16 cellular contexts compared by ENCODE assay signal in the genomic region with DNA sequence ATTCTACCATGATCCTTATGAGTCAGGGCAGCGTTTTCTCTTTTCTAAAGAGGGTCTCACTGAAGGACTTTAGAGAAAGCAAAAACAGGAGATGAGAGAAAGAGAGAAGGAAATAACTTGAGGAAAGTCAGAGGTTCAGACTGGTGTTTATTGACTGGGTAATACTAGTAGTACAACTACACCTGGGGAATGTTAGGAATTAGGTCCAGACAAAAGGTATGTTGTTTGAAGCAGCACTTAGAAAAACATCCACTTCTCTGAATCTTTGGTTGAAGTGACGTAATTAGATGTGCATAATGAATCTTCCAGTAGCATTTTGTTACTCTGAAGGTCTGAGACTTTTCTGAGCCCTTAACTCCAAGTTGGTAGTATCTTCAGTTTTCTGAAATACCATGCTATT.
"Had no signal": no experiment of that assay in that cellular context is flagged by ENCODE, and none has a peak within 500 bp of the region (broad histone marks: within the 10 kb centered on the region; RNA-seq: fewer than 3 reads in every experiment).

No MANE protein-coding gene starts in this region.

- H3K9me3 ChIP-seq: colonic mucosa, lower lobe of right lung, sigmoid colon, stomach, testis had no signal

- H3K27me3 ChIP-seq: colonic mucosa, sigmoid colon, stomach, testis had no signal

- H3K27ac ChIP-seq: colonic mucosa, lower lobe of right lung, sigmoid colon, stomach, testis, VCaP had no signal

- FAIRE-seq: endometrium had no signal

- ATAC-seq: left cardiac atrium had no signal

- DNase-seq: activated CD4-positive, alpha-beta memory T cell treated with anti-CD3 and anti-CD28 coated beads for 36 hours; activated naive CD4-positive, alpha-beta T cell treated with anti-CD3 and anti-CD28 coated beads, Interleukin-2, amount 50 U/mL, for 16 hours; activated T-cell treated with anti-CD3 and anti-CD28 coated beads, Interleukin-2, amount 50 U/mL, for 24 hours; central memory CD4-positive, alpha-beta T cell; colonic mucosa; hippocampal formation; left cardiac atrium; lower lobe of right lung; midbrain; sigmoid colon; stimulated activated CD4-positive, alpha-beta T cell treated with anti-CD3 and anti-CD28 coated beads, Interleukin-12 subunit alpha, Interleukin-12 subunit beta, amount 100 ng/mL, for 4 hours; stimulated activated CD4-positive, alpha-beta T cell treated with anti-CD3 and anti-CD28 coated beads, Interleukin-2, amount 100 ng/mL, for 24 hours; stomach; testis had no signal

- H3K4me3 ChIP-seq: colonic mucosa, lower lobe of right lung, sigmoid colon, stomach, testis had no signal

- H3K36me3 ChIP-seq: colonic mucosa, lower lobe of right lung, sigmoid colon, stomach had no signal

- H3K4me1 ChIP-seq: colonic mucosa, lower lobe of right lung, sigmoid colon, testis had no signal
